8 cellular contexts compared by ENCODE assay signal in genomic region chr3:71397046-71397445, GRCh38.
DNase-seq lines count a peak whose midpoint lies in the region; ATAC-seq and TF ChIP-seq lines count a peak whose summit lies in the region.

No MANE protein-coding gene starts in this region.

- ATAC-seq in HG03565 (IDR thresholded peaks at IDR 0.05; ENCODE audit: unreplicated experiment) (no peak), HG03039 (IDR thresholded peaks at IDR 0.05; ENCODE audit: unreplicated experiment) (no peak)

- peak; percentile 45 for DNase-seq in NCI-H82 (lab: John Stamatoyannopoulos, UW)
- DNase-seq in NCI-H82 treated with DMSO at 0.1 percent for 48 hours (lab: John Stamatoyannopoulos, UW; ENCODE audit: unreplicated experiment) = no peak
- DNase-seq in NCI-H2107 treated with DMSO at 0.1 percent for 48 hours (lab: John Stamatoyannopoulos, UW; ENCODE audit: unreplicated experiment) = peak; percentile 1
- DNase-seq in chondrocyte (ENCODE audit: low spot score) = no peak
- peak; percentile 61 for DNase-seq in myocyte (ENCODE audit: low read depth)
- no peak for DNase-seq in DMS153 treated with DMSO at 0.1 percent for 48 hours (lab: John Stamatoyannopoulos, UW; ENCODE audit: unreplicated experiment)

- H3K27me3 Mint-ChIP-seq in chondrocyte (ENCODE audit: low read depth) = no peaks in the 10 kb centered on the region

- peaks cover 66% of the 10 kb centered on the region for H3K4me1 Mint-ChIP-seq in chondrocyte (ENCODE audit: low read depth)

- no peak overlapping the region for H3K4me3 Mint-ChIP-seq in chondrocyte (ENCODE audit: unreplicated experiment)

- peak; percentile 73 for TF ChIP-seq CTCF in chondrocyte (IDR thresholded peaks at IDR 0.05)

- peaks cover 4% of the 10 kb centered on the region for H3K36me3 Mint-ChIP-seq in chondrocyte (ENCODE audit: low read depth)

- no peaks in the 10 kb centered on the region for H3K9me3 Mint-ChIP-seq in chondrocyte (ENCODE audit: low read depth)

- no peak overlapping the region for H3K27ac Mint-ChIP-seq in chondrocyte (ENCODE audit: unreplicated experiment)

Comparison
In these comparisons a context has a peak if more than half of its experiments do, and no peak if none do; other contexts are left out.
1. DNase-seq: peak in NCI-H82 (single experiment), NCI-H2107 treated with DMSO at 0.1 percent for 48 hours (single experiment) and myocyte (single experiment); none in NCI-H82 treated with DMSO at 0.1 percent for 48 hours (single experiment), chondrocyte (single experiment) and DMS153 treated with DMSO at 0.1 percent for 48 hours (single experiment).